ENCODE assay signal across 18 cellular contexts in genomic region chr7:70890147-70890969, GRCh38.
"Had no signal": no experiment of that assay in that cellular context is flagged by ENCODE, and none has a peak within 500 bp of the region (broad histone marks: within the 10 kb centered on the region; RNA-seq: fewer than 3 reads in every experiment).

No MANE protein-coding gene starts in this region.

- H3K27ac ChIP-seq: coronary artery, dorsolateral prefrontal cortex, gastrocnemius medialis, left ventricle myocardium inferior, lower lobe of right lung, right atrium auricular region had no signal

- H3K4me3 ChIP-seq: coronary artery, dorsolateral prefrontal cortex, gastrocnemius medialis, left ventricle myocardium inferior, lower lobe of right lung, right atrium auricular region had no signal

- H3K9me3 ChIP-seq: gastrocnemius medialis had no signal

- FAIRE-seq: endometrium, kidney, small intestine had no signal

- H3K27me3 ChIP-seq: gastrocnemius medialis, right atrium auricular region had no signal

- H3K36me3 ChIP-seq: gastrocnemius medialis, left ventricle myocardium inferior, lower lobe of right lung, right atrium auricular region had no signal

- DNase-seq: dorsolateral prefrontal cortex; effector CD8-positive, alpha-beta T cell; gastrocnemius medialis; glutamatergic neuron; immature natural killer cell; kidney; left cardiac atrium; left ventricle myocardium inferior; lower lobe of right lung; natural killer cell; small intestine; stimulated activated CD4-positive, alpha-beta T cell treated with anti-CD3 and anti-CD28 coated beads, Interleukin-12 subunit alpha, Interleukin-12 subunit beta, amount 100 ng/mL, for 4 hours; stimulated activated naive CD4-positive, alpha-beta T cell treated with Interleukin-2 at 50 U/mL for 16 hours; trophoblast cell had no signal

- H3K4me1 ChIP-seq: gastrocnemius medialis, left ventricle myocardium inferior, lower lobe of right lung, right atrium auricular region had no signal

- ATAC-seq: esophagus mucosa, gastrocnemius medialis, left cardiac atrium, lower lobe of right lung, natural killer cell had no signal
